ENCODE assay signal across 9 cellular contexts in genomic region chr2:132669854-132670103, GRCh38. TPM values are rescaled to one million over a fixed set of nuclear protein-coding genes. Genes with fewer than 3 reads are reported as not detected.
DNase-seq lines count a peak whose midpoint lies in the region; ATAC-seq, FAIRE-seq and TF ChIP-seq lines count a peak whose summit lies in the region.
"Had no signal": no experiment of that assay in that cellular context is flagged by ENCODE, and none has a peak within 500 bp of the region (broad histone marks: within the 10 kb centered on the region; RNA-seq: fewer than 3 reads in every experiment).

No MANE protein-coding gene starts in this region.

- ATAC-seq in HepG2 (peak; percentile 72), HG02981 (IDR thresholded peaks at IDR 0.05; ENCODE audit: unreplicated experiment) (no peak), HG03439 (IDR thresholded peaks at IDR 0.05; ENCODE audit: unreplicated experiment) (no peak)

- H3K36me3 ChIP-seq in HepG2 (replicated peaks in 1 of 2; ENCODE audit: control insufficient read depth in 1 of 2, insufficient read depth in 2 of 2, low read length in 2 of 2): no peaks in the 10 kb centered on the region
- H3K36me3 ChIP-seq in tibial nerve: no peaks in the 10 kb centered on the region

- no peak overlapping the region for H3K4me2 ChIP-seq in HepG2 (ENCODE audit: low read depth, low read length)

- H3K27me3 ChIP-seq in HepG2 (ENCODE audit: control insufficient read depth in 1 of 2, insufficient read depth in 2 of 2, low read length in 2 of 2) (peaks cover 8 to 41% of the 10 kb centered on the region in 2 experiments; a peak in 4 of 5 replicates), tibial nerve (peaks cover 3 to 33% of the 10 kb centered on the region in 2 donors)

- TF ChIP-seq POLR2A in HepG2 (IDR thresholded peaks at IDR 0.05; ENCODE audit: insufficient read depth in 1 of 2, low read depth in 2 of 2, low read length in 2 of 2) (no peak), tibial nerve (IDR thresholded peaks at IDR 0.05) (no peak)

- H3K4me1 ChIP-seq in HepG2 (ENCODE audit: insufficient read depth, low read length) (no peaks in the 10 kb centered on the region), tibial nerve (peaks cover 0 to 38% (median 20%) of the 10 kb centered on the region in 4 donors)

- H4K20me1 ChIP-seq in HepG2 (ENCODE audit: insufficient read depth, low read length): no peaks in the 10 kb centered on the region

- H3K79me2 ChIP-seq in HepG2 (ENCODE audit: insufficient read depth, low read length): no peaks in the 10 kb centered on the region

- in situ Hi-C loops in HepG2 (cut with HindIII; ENCODE audit: extremely low pct_ligation_motif_present, low pct_unique_long_range_greater_than_20kb): loop anchor here (25.0 kb wide), 1 partner anchor 493 kb away; no protein-coding TSS in a partner anchor

- POLR2A ChIA-PET in HepG2 (lab: Yijun Ruan, JAX): no interaction called here

- H2AFZ ChIP-seq in HepG2 (ENCODE audit: low read length): no peak overlapping the region

- no peak overlapping the region for H3K9ac ChIP-seq in HepG2 (ENCODE audit: insufficient read depth, low read depth, low read length)

- TF ChIP-seq CTCF in cardiac fibroblast (IDR thresholded peaks at IDR 0.05; ENCODE audit: low read depth, low read length): no peak
- TF ChIP-seq CTCF in HepG2 (CRISPR knock-in tag; IDR thresholded peaks at IDR 0.05): no peak
- TF ChIP-seq CTCF in tibial nerve (IDR thresholded peaks at IDR 0.05): no peak

- H3K4me3 ChIP-seq in cardiac fibroblast (replicated peaks in 1 of 2; ENCODE audit: low read depth in 2 of 2, low read length in 2 of 2) (peak overlapping the region; percentile 29 to 56), HepG2 (replicated peaks in 1 of 3; ENCODE audit: insufficient read depth in 1 of 3, low read depth in 2 of 3, low read length in 3 of 3) (no peak overlapping the region), tibial nerve (peak overlapping the region; percentile 36 to 60 (median 53))

- no peak for FAIRE-seq in HepG2 (lab: Jason Lieb, UNC)

- intact Hi-C loops in HepG2 (cut with micrococcal nuclease; ENCODE audit: unreplicated experiment) (no loop called here), posterior vena cava (cut with DNase I) (no loop called here)

- no peaks in the 10 kb centered on the region for H3K9me3 ChIP-seq in HepG2 (ENCODE audit: low read length)
- no peaks in the 10 kb centered on the region for H3K9me3 ChIP-seq in tibial nerve

- WGBS in HepG2 (ENCODE audit: low lambda C conversion rate): 4% methylated on average over 9 of the region's 24 CpGs
- WGBS in tibial nerve, 2 donors: 0 to 3% methylated on average over 15 to 24 of the region's 24 CpGs

- no peak for TF ChIP-seq EP300 in HepG2 (IDR thresholded peaks at IDR 0.05; ENCODE audit: low read depth in 2 of 2, low read length in 2 of 2)
- no peak for TF ChIP-seq EP300 in HepG2 (CRISPR knock-in tag; IDR thresholded peaks at IDR 0.05; ENCODE audit: borderline replicate concordance)
- TF ChIP-seq EP300 in tibial nerve (IDR thresholded peaks at IDR 0.05): no peak

- DNase-seq in NCI-H1694 treated with DMSO at 0.1 percent for 48 hours (lab: John Stamatoyannopoulos, UW): peak; percentile 7
- no peak for DNase-seq in NCI-H1694 (lab: John Stamatoyannopoulos, UW)
- DNase-seq in cardiac fibroblast (ENCODE audit: low read depth in 2 of 2): peak in 1 of 2 donors; percentile 17
- DNase-seq in HepG2 (ENCODE audit: low spot score): no peak
- DNase-seq in tibial nerve (ENCODE audit: low spot score in 2 of 2): no peak
- DNase-seq in posterior vena cava (ENCODE audit: low spot score): no peak
- DNase-seq: stimulated activated CD4-positive, alpha-beta T cell treated with anti-CD3 and anti-CD28 coated beads, Interleukin-4, amount 100 ng/mL, for 4 hours had no signal

- H3K27ac ChIP-seq in HepG2 (ENCODE audit: extremely low read length, insufficient read depth, low read length) (no peak overlapping the region), tibial nerve (peak overlapping the region in 1 of 4 donors; percentile 29)

- no TSS peak for BruUV-seq in HepG2 (replicated peaks; lab: Mats Ljungman, UMichigan)

- TF ChIP-seq RAD21 in HepG2 (CRISPR knock-in tag; IDR thresholded peaks at IDR 0.05): no peak

- CTCF ChIA-PET in HepG2 (lab: Yijun Ruan, JAX; ENCODE audit: low intra/inter-chr PET ratio, low total read pairs): no interaction called here

TF ChIP-seq in HepG2, 621 proteins besides CTCF, POLR2A, EP300 and RAD21:
- TF ChIP-seq, protein P1, sequence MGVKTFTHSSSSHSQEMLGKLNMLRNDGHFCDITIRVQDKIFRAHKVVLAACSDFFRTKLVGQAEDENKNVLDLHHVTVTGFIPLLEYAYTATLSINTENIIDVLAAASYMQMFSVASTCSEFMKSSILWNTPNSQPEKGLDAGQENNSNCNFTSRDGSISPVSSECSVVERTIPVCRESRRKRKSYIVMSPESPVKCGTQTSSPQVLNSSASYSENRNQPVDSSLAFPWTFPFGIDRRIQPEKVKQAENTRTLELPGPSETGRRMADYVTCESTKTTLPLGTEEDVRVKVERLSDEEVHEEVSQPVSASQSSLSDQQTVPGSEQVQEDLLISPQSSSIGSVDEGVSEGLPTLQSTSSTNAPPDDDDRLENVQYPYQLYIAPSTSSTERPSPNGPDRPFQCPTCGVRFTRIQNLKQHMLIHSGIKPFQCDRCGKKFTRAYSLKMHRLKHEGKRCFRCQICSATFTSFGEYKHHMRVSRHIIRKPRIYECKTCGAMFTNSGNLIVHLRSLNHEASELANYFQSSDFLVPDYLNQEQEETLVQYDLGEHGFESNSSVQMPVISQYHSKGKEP (CRISPR knock-in tag; IDR thresholded peaks at IDR 0.05): no peak
- 0 out of 2 replicates have a peak, but pooled peaks have one; percentile 54 for TF ChIP-seq EZH2 (conservative IDR thresholded peaks at IDR 0.05; ENCODE audit: low read depth, low read length)
- TF ChIP-seq HOXD1 (CRISPR knock-in tag; IDR thresholded peaks at IDR 0.05): no peak

RNA-seq across cellular contexts. Expression of gene LYPD1, which starts 0.2 kb away (rescaled TPM):
- total RNA-seq in HepG2 (2016; rRNA removed; fragmentation: Illumina TruSeq; extraction: Trizol): not detected in 2 replicates
- not detected in 2 replicates for total RNA-seq in HepG2 (2016; cell fraction: cytosol; rRNA removed; fragmentation: Illumina TruSeq; extraction: Trizol; ENCODE audit: low read depth)
- not detected in 2 replicates for total RNA-seq in HepG2 (2016; cell fraction: insoluble cytoplasmic fraction; rRNA removed; fragmentation: Illumina TruSeq; extraction: Trizol)
- 0.10 TPM in 1 of 2 replicates, not detected in the other for total RNA-seq in HepG2 (2016; cell fraction: membrane; rRNA removed; fragmentation: Illumina TruSeq; extraction: Trizol)
- not detected in 2 replicates for total RNA-seq in HepG2 (2016; cell fraction: nucleus; rRNA removed; fragmentation: Illumina TruSeq; extraction: Trizol)
- polyA plus RNA-seq in HepG2 (2011; rRNA removed): not detected in 2 replicates
- polyA plus RNA-seq in HepG2 (2011; cell fraction: cytosol; rRNA removed): 0.03 TPM in 1 of 2 replicates, not detected in the other
- polyA plus RNA-seq in HepG2 (2011; cell fraction: nucleus; rRNA removed): not detected in 2 replicates
- polyA plus RNA-seq in HepG2 (2012): not detected in 2 replicates
- polyA plus RNA-seq in HepG2 (2016; cell fraction: cytosol; fragmentation: Illumina TruSeq; extraction: Trizol; ENCODE audit: low read depth): not detected in 2 replicates
- not detected in 2 replicates for polyA plus RNA-seq in HepG2 (2016; cell fraction: insoluble cytoplasmic fraction; fragmentation: Illumina TruSeq; extraction: Trizol; ENCODE audit: low read depth)
- not detected in 2 replicates for polyA plus RNA-seq in HepG2 (2016; cell fraction: membrane; fragmentation: Illumina TruSeq; extraction: Trizol; ENCODE audit: low read depth)
- not detected in 2 replicates for polyA plus RNA-seq in HepG2 (2016; cell fraction: nucleus; fragmentation: Illumina TruSeq; extraction: Trizol; ENCODE audit: insufficient read depth, low read depth)
- polyA minus RNA-seq in HepG2 (2011; rRNA and poly(A)+ RNA removed; ENCODE audit: low replicate concordance): 0.54 TPM in 1 of 2 replicates, not detected in the other
- polyA minus RNA-seq in HepG2 (2011; cell fraction: cytosol; rRNA and poly(A)+ RNA removed): not detected in 2 replicates
- not detected in 2 replicates for polyA minus RNA-seq in HepG2 (2011; cell fraction: nucleus; rRNA and poly(A)+ RNA removed)
- total RNA-seq in tibial nerve: 1 to 10 TPM in 3 of 4 donors, under 1 TPM in 1; 0.22 to 7.5 (median 2.6) TPM
- total RNA-seq in posterior vena cava: under 1 TPM; 0.19 to 0.33 TPM

Comparison
In these comparisons a context has a peak if more than half of its experiments do, and no peak if none do; other contexts are left out.
1. H3K4me3 ChIP-seq: peak in cardiac fibroblast (2 of 2) and tibial nerve (4 of 4); none in HepG2 (0 of 3).